In genomic region chr6:113859349-113860164, GRCh38 we compare ENCODE assay signal across 1 cellular context.
TF ChIP-seq lines count a peak whose summit lies in the region.

No MANE protein-coding gene starts in this region.

TF ChIP-seq in HCT116, 20 proteins besides CTCF, POLR2A, EP300 and RAD21 (continued from another document):
- no peak for TF ChIP-seq REST (IDR thresholded peaks at IDR 0.05; ENCODE audit: low read depth)
- TF ChIP-seq EGR1 (IDR thresholded peaks at IDR 0.05; ENCODE audit: low read depth): no peak
- no peak for TF ChIP-seq CBX3 (IDR thresholded peaks at IDR 0.05; ENCODE audit: low read depth)
- no peak for TF ChIP-seq MAX (IDR thresholded peaks at IDR 0.05)
- TF ChIP-seq YY1 (IDR thresholded peaks at IDR 0.05; ENCODE audit: extremely low read depth, insufficient replicate concordance, low read depth, low read length): no peak
- TF ChIP-seq ZBTB33 (IDR thresholded peaks at IDR 0.05; ENCODE audit: extremely low read depth, insufficient replicate concordance, low read length): no peak
- no peak for TF ChIP-seq SIN3A (IDR thresholded peaks at IDR 0.05; ENCODE audit: low read depth)
- TF ChIP-seq FOSL1 (IDR thresholded peaks at IDR 0.05; ENCODE audit: low read depth): no peak
- no peak for TF ChIP-seq SRF (IDR thresholded peaks at IDR 0.05; ENCODE audit: low read depth)
- no peak for TF ChIP-seq CEBPB (IDR thresholded peaks at IDR 0.05; ENCODE audit: low read depth)
- no peak for TF ChIP-seq ELF1 (IDR thresholded peaks at IDR 0.05; ENCODE audit: borderline replicate concordance, low read depth)
- no peak for TF ChIP-seq JUND (IDR thresholded peaks at IDR 0.05)
- TF ChIP-seq POLR2AphosphoS5 (IDR thresholded peaks at IDR 0.05; ENCODE audit: low read depth, low read length): no peak
- TF ChIP-seq EZH2 (IDR thresholded peaks at IDR 0.05): no peak
- no peak for TF ChIP-seq SP1 (IDR thresholded peaks at IDR 0.05; ENCODE audit: low read depth)
- TF ChIP-seq ZNF274 (IDR thresholded peaks at IDR 0.05; ENCODE audit: low read depth, low read length): no peak
- no peak for TF ChIP-seq ZFX (IDR thresholded peaks at IDR 0.05)
